ENCODE assay signal across 11 cellular contexts in genomic region chr14:68471029-68471963, GRCh38.
A peak's percentile ranks its signal among the peaks of the same experiment; 100 is the strongest.
DNase-seq lines count a peak whose midpoint lies in the region; ATAC-seq and TF ChIP-seq lines count a peak whose summit lies in the region.
"Had no signal": no experiment of that assay in that cellular context is flagged by ENCODE, and none has a peak within 500 bp of the region (broad histone marks: within the 10 kb centered on the region; RNA-seq: fewer than 3 reads in every experiment).

No MANE protein-coding gene starts in this region.

- intact Hi-C loops in testis (cut with DNase I; ENCODE audit: low total_unique reads): no loop called here

- H3K36me3 Mint-ChIP-seq in immature natural killer cell: peaks cover 3 to 9% (median 5%) of the 10 kb centered on the region in 3 donors
- no peaks in the 10 kb centered on the region for H3K36me3 Mint-ChIP-seq in natural killer cell treated with Interleukin-12 subunit alpha and Interleukin-12 subunit beta and Interleukin-15 and Interleukin-18, amount 100 ng/mL, for 72 hours

- no peaks in the 10 kb centered on the region for H3K27me3 ChIP-seq in testis
- H3K27me3 ChIP-seq: tibial nerve had no signal

- DNase-seq in SIG-M5 treated with dmso at 0.1 percent for 504 hours (lab: John Stamatoyannopoulos, UW; ENCODE audit: unreplicated experiment) (peak; percentile 61), SIG-M5 (lab: John Stamatoyannopoulos, UW) (no peak), MV-4-11 (lab: John Stamatoyannopoulos, UW) (peak; percentile 75), globus pallidus (ENCODE audit: low spot score) (peak; percentile 35), testis (no peak), immature natural killer cell (no peak), foreskin fibroblast (no peak)
- DNase-seq in natural killer cell treated with Interleukin-12 subunit alpha and Interleukin-12 subunit beta and Interleukin-15 and Interleukin-18, amount 100 ng/mL, for 72 hours (ENCODE audit: low spot score): no peak
- DNase-seq: NCI-H1694 treated with DMSO at 0.1 percent for 48 hours had no signal

- no peak for TF ChIP-seq CTCF in testis (IDR thresholded peaks at IDR 0.05)
- TF ChIP-seq CTCF in foreskin fibroblast (IDR thresholded peaks at IDR 0.05; ENCODE audit: low read depth, low read length): no peak

- H3K27me3 Mint-ChIP-seq in immature natural killer cell (ENCODE audit: low read depth in 3 of 3): peaks cover 0 to 2% (median 1%) of the 10 kb centered on the region in 3 donors
- H3K27me3 Mint-ChIP-seq in natural killer cell treated with Interleukin-12 subunit alpha and Interleukin-12 subunit beta and Interleukin-15 and Interleukin-18, amount 100 ng/mL, for 72 hours: no peaks in the 10 kb centered on the region

- H3K27ac ChIP-seq in testis: peak overlapping the region; percentile 47 to 63

- no peaks in the 10 kb centered on the region for H3K9me3 ChIP-seq in testis
- H3K9me3 ChIP-seq: tibial nerve had no signal

- no peaks in the 10 kb centered on the region for H3K36me3 ChIP-seq in testis (ENCODE audit: low read depth, missing control alignments)
- H3K36me3 ChIP-seq: tibial nerve had no signal

- H3K4me1 ChIP-seq in testis: peaks cover 30% of the 10 kb centered on the region

- H3K4me3 Mint-ChIP-seq in immature natural killer cell: no peak overlapping the region
- H3K4me3 Mint-ChIP-seq in natural killer cell treated with Interleukin-12 subunit alpha and Interleukin-12 subunit beta and Interleukin-15 and Interleukin-18, amount 100 ng/mL, for 72 hours: no peak overlapping the region

- no peaks in the 10 kb centered on the region for H3K9me3 Mint-ChIP-seq in immature natural killer cell
- no peaks in the 10 kb centered on the region for H3K9me3 Mint-ChIP-seq in natural killer cell treated with Interleukin-12 subunit alpha and Interleukin-12 subunit beta and Interleukin-15 and Interleukin-18, amount 100 ng/mL, for 72 hours

- 83 to 85% methylated on average over 12 of the region's 12 CpGs for WGBS in testis, 2 donors

- H3K4me1 Mint-ChIP-seq in immature natural killer cell: peaks cover 18 to 28% of the 10 kb centered on the region in 2 donors
- peaks cover 29 to 36% of the 10 kb centered on the region in 2 donors for H3K4me1 Mint-ChIP-seq in natural killer cell treated with Interleukin-12 subunit alpha and Interleukin-12 subunit beta and Interleukin-15 and Interleukin-18, amount 100 ng/mL, for 72 hours (ENCODE audit: low read depth in 2 of 2)

- no peak for ATAC-seq in natural killer cell treated with Interleukin-12 subunit alpha and Interleukin-12 subunit beta and Interleukin-15 and Interleukin-18, amount 100 ng/mL, for 72 hours
- ATAC-seq: SK-N-SH treated with all-trans-retinoic acid at 6 μM for 48 hours had no signal

- no peak for TF ChIP-seq POLR2A in testis (IDR thresholded peaks at IDR 0.05)

- H3K27ac Mint-ChIP-seq in immature natural killer cell: peak overlapping the region in 3 of 6 donors; percentile 15 to 68 (median 42)
- H3K27ac Mint-ChIP-seq in natural killer cell treated with Interleukin-12 subunit alpha and Interleukin-12 subunit beta and Interleukin-15 and Interleukin-18, amount 100 ng/mL, for 72 hours: peak overlapping the region in 1 of 2 donors; percentile 81

- H3K4me3 ChIP-seq in testis (no peak overlapping the region), foreskin fibroblast (ENCODE audit: low read depth in 1 of 2, low read length in 2 of 2) (no peak overlapping the region)
- H3K4me3 ChIP-seq: tibial nerve had no signal

Comparison
In these comparisons a context has a peak if more than half of its experiments do, and no peak if none do; other contexts are left out.
1. DNase-seq: peak in SIG-M5 treated with dmso at 0.1 percent for 504 hours (single experiment), MV-4-11 (single experiment) and globus pallidus (single experiment); none in SIG-M5 (single experiment), testis (single experiment), immature natural killer cell (0 of 3), natural killer cell treated with Interleukin-12 subunit alpha and Interleukin-12 subunit beta and Interleukin-15 and Interleukin-18, amount 100 ng/mL, for 72 hours (single experiment) and foreskin fibroblast (0 of 2).